Comparison of ENCODE assay signal across 25 cellular contexts in the genomic region with DNA sequence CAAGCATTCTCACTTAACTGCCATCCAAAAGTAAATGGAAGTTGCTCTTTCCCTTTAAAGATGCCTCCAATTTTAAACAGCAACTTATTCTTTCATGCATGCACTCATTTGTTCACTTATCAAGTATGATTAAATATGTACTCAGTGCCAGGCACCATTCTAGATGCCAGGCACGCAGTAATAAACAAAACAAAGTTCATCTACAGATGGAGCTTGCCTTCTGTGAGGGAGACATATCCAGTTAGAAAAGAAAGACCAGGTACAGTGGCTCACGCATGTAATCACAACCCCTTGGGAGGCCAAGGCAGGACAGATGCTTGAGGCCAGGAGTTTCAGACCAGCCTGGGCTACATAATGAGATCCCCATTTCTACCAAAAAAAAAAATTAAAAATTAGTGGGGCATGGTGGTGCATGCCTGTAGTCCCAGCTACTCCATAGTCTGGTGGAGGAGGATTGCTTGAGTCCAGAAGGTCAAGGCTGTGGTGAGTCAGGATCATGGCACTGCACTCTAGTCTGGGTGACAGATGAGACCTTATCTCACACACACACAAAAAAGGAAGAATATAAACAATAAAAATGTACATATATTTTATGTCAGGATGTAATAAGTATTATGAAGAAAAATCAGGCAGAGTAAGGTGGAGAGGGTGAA. TPM values are rescaled to one million over a fixed set of nuclear protein-coding genes. Genes with fewer than 3 reads are reported as not detected.
"Had no signal": no experiment of that assay in that cellular context is flagged by ENCODE, and none has a peak within 500 bp of the region (broad histone marks: within the 10 kb centered on the region; RNA-seq: fewer than 3 reads in every experiment).

No MANE protein-coding gene starts in this region.

- H3K4me3 ChIP-seq: lower lobe of right lung, pancreas, prostate gland, right lobe of liver, tibial nerve, uterus had no signal

- DNase-seq: hypothalamus; immature natural killer cell; kidney; lower lobe of right lung; mammary epithelial cell; mesenchymal stem cell; naive thymus-derived CD8-positive, alpha-beta T cell; nucleus accumbens; pancreas; posterior cingulate gyrus; retina; right lobe of liver; stimulated activated CD4-positive, alpha-beta T cell treated with anti-CD3 and anti-CD28 coated beads, Interleukin-2, amount 100 ng/mL, for 48 hours; stimulated activated CD4-positive, alpha-beta T cell treated with anti-CD3 and anti-CD28 coated beads, Interleukin-4, amount 100 ng/mL, for 4 hours; stimulated activated CD8-positive, alpha-beta memory T cell treated with anti-CD3 and anti-CD28 coated beads, Interleukin-4, amount 100 ng/mL, for 48 hours; stimulated activated naive CD4-positive, alpha-beta T cell treated with Interleukin-2 at 50 U/mL for 16 hours; stimulated activated naive CD8-positive, alpha-beta T cell treated with anti-CD3 and anti-CD28 coated beads, Interleukin-15, amount 100 ng/mL, for 72 hours; substantia nigra; uterus had no signal

- H3K36me3 ChIP-seq: lower lobe of right lung, pancreas, prostate gland, right lobe of liver, tibial nerve, uterus had no signal

- H3K27me3 ChIP-seq: pancreas, right lobe of liver, tibial nerve, uterus had no signal

- H3K9me3 ChIP-seq: lower lobe of right lung, pancreas, prostate gland, right lobe of liver, tibial nerve, uterus had no signal

- FAIRE-seq: islet of Langerhans, kidney, pancreas had no signal

- H3K27ac ChIP-seq: lower lobe of right lung, pancreas, prostate gland, right lobe of liver, tibial nerve, uterus had no signal

- H3K4me1 ChIP-seq: lower lobe of right lung, pancreas, prostate gland, right lobe of liver, tibial nerve, uterus had no signal

- ATAC-seq: lower lobe of right lung; naive thymus-derived CD8-positive, alpha-beta T cell; pancreas; stimulated activated memory B cell treated with anti-CD40 and anti-IgM and Interleukin-4, amounts not matched to agents 10 μg/mL and 1 μg/mL and 100 μg/mL, for 72 hours; stimulated activated naive CD8-positive, alpha-beta T cell treated with anti-CD3 and anti-CD28 coated beads, Interleukin-15, amount 100 ng/mL, for 72 hours had no signal

RNA-seq across cellular contexts. Expression of gene CCDC141, which starts 19.2 kb away (rescaled TPM):
- total RNA-seq: mammary epithelial cell, neural crest cell, osteoblast had no signal
